Comparison of ENCODE assay signal across 5 cellular contexts in the genomic region with DNA sequence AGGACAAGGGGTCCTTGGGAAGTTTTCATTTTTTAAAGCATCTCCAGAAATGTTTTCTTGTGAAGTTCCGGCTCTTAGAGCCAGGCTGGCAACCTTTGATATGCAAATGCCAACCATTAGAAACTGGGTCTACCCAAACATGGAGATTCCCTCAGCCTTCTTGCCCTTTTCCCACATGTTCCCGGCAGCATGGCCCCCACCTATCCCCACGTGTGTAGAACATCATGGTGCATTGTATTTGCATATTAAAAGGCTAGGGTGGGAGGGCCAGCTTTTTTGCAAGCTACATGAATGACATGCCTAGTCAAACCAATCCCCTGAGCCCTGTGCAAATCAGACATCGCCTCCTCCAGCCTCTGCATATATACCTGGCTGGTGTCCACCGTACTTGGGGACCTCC. TPM values are rescaled to one million over a fixed set of nuclear protein-coding genes. Genes with fewer than 3 reads are reported as not detected.
"Had no signal": no experiment of that assay in that cellular context is flagged by ENCODE, and none has a peak within 500 bp of the region (broad histone marks: within the 10 kb centered on the region; RNA-seq: fewer than 3 reads in every experiment).

No MANE protein-coding gene starts in this region.

RNA-seq across cellular contexts. Expression of a gene that starts 23.9 kb away (rescaled TPM):
- total RNA-seq: OCI-LY7, PC-9, RPMI7951, SJCRH30, SK-MEL-5 had no signal
